Comparison of ENCODE assay signal across 8 cellular contexts in genomic region chr10:118594392-118595063, GRCh38. TPM values are rescaled to one million over a fixed set of nuclear protein-coding genes. Genes with fewer than 3 reads are reported as not detected.
DNase-seq lines count a peak whose midpoint lies in the region; ATAC-seq and TF ChIP-seq lines count a peak whose summit lies in the region.

No MANE protein-coding gene starts in this region.

- H2BK20ac ChIP-seq in H9 (ENCODE audit: low read depth, low read length, poor library complexity, severe bottlenecking) = no peak overlapping the region

- peak overlapping the region in 1 of 2 experiments; percentile 90; a peak in 3 of 5 replicates for H3K4me3 Mint-ChIP-seq in H9
- no peak overlapping the region for H3K4me3 Mint-ChIP-seq in activated CD8-positive, alpha-beta memory T cell treated with anti-CD3 and anti-CD28 coated beads, Interleukin-2, amount 10 ng/mL, durations not matched to agents 7 days and 5 days

- peaks cover 65% of the 10 kb centered on the region for H3K27me3 Mint-ChIP-seq in H9 (ENCODE audit: low read depth)
- peaks cover 60% of the 10 kb centered on the region for H3K27me3 Mint-ChIP-seq in activated CD8-positive, alpha-beta memory T cell treated with anti-CD3 and anti-CD28 coated beads, Interleukin-2, amount 10 ng/mL, durations not matched to agents 7 days and 5 days

- no peak overlapping the region for H3K27ac Mint-ChIP-seq in H9
- no peak overlapping the region for H3K27ac Mint-ChIP-seq in activated CD8-positive, alpha-beta memory T cell treated with anti-CD3 and anti-CD28 coated beads, Interleukin-2, amount 10 ng/mL, durations not matched to agents 7 days and 5 days

- peaks cover 15% of the 10 kb centered on the region for H3K23me2 ChIP-seq in H9 (ENCODE audit: insufficient read length, low read depth, low read length, poor library complexity, severe bottlenecking)

- H3K18ac ChIP-seq in H9 (ENCODE audit: insufficient read length, low read depth, low read length) = no peak overlapping the region
- H3K18ac ChIP-seq in trophoblast cell (ENCODE audit: low read length) = no peak overlapping the region

- no peak overlapping the region for H3K4ac ChIP-seq in H9 (ENCODE audit: low read depth, low read length)
- H3K4ac ChIP-seq in trophoblast cell (ENCODE audit: low read depth, low read length) = no peak overlapping the region

- H3K27ac ChIP-seq in H9 (ENCODE audit: insufficient read length, low read depth, low read length) (no peak overlapping the region), trophoblast cell (ENCODE audit: low read depth, low read length) (no peak overlapping the region)

- H4K5ac ChIP-seq in H9 (ENCODE audit: insufficient read length, low read depth, low read length) = no peak overlapping the region

- TF ChIP-seq CTCF in H9 (conservative IDR thresholded peaks at IDR 0.05) = peak; percentile 85
- TF ChIP-seq CTCF in foreskin fibroblast (IDR thresholded peaks at IDR 0.05; ENCODE audit: low read depth, low read length) = no peak

- H3K9ac ChIP-seq in H9 (ENCODE audit: extremely low read depth, insufficient read length, low read length) = no peak overlapping the region
- H3K9ac ChIP-seq in trophoblast cell (ENCODE audit: low read length) = no peak overlapping the region

- H4K91ac ChIP-seq in H9 (ENCODE audit: insufficient read length, low read depth, low read length) (no peak overlapping the region), trophoblast cell (ENCODE audit: low read depth, low read length) (no peak overlapping the region)

- H4K12ac ChIP-seq in trophoblast cell (ENCODE audit: low read depth, low read length) = no peak overlapping the region

- DNase-seq in H9 (peak; percentile 97), foreskin fibroblast (peak; percentile 10 to 64), trophoblast cell (peak; percentile 16 to 48), middle frontal gyrus (ENCODE audit: extremely low spot score, low spot score) (no peak)
- no peak for DNase-seq in activated CD8-positive, alpha-beta memory T cell treated with anti-CD3 and anti-CD28 coated beads, Interleukin-2, amount 10 ng/mL, durations not matched to agents 7 days and 5 days

- WGBS in H9 (ENCODE audit: extremely low coverage, insufficient read length, low lambda C conversion rate) = no CpG with 5 or more reads among the region's 70 CpGs
- WGBS in trophoblast cell (ENCODE audit: extremely low coverage, insufficient coverage, insufficient read length) = no CpG with 5 or more reads among the region's 70 CpGs

- H2AK5ac ChIP-seq in H9 (ENCODE audit: insufficient read length, low read length) (no peak overlapping the region), trophoblast cell (ENCODE audit: low read length) (no peak overlapping the region)

- H2AFZ ChIP-seq in H9 (ENCODE audit: low read length) (no peak overlapping the region), trophoblast cell (ENCODE audit: insufficient read depth, low read length, poor library complexity) (no peak overlapping the region)

- H2BK12ac ChIP-seq in H9 (ENCODE audit: insufficient read length, low read depth, low read length) = no peak overlapping the region
- no peak overlapping the region for H2BK12ac ChIP-seq in trophoblast cell (ENCODE audit: low read length)

- H2BK5ac ChIP-seq in H9 (ENCODE audit: insufficient read length, low read length) (no peak overlapping the region), trophoblast cell (ENCODE audit: low read depth, low read length, poor library complexity) (no peak overlapping the region)

- no peaks in the 10 kb centered on the region for H3K4me1 ChIP-seq in H9 (ENCODE audit: insufficient read depth, low read length)
- peaks cover 0 to 3% of the 10 kb centered on the region in 2 experiments for H3K4me1 ChIP-seq in trophoblast cell (ENCODE audit: control insufficient read depth in 1 of 2, insufficient read depth in 2 of 2, low read length in 2 of 2)

- H2BK120ac ChIP-seq in H9 (ENCODE audit: low read depth, low read length, poor library complexity, severe bottlenecking) (no peak overlapping the region), trophoblast cell (ENCODE audit: insufficient read depth, low read length, poor library complexity) (no peak overlapping the region)

- peaks cover 16% of the 10 kb centered on the region; the same call in 1 of the 2 replicates for H3K27me3 ChIP-seq in H9 (ENCODE audit: insufficient read depth, low read length)
- peaks cover 27% of the 10 kb centered on the region for H3K27me3 ChIP-seq in trophoblast cell (ENCODE audit: insufficient read depth, low read length)

- H3K9me3 ChIP-seq in H9 (ENCODE audit: control insufficient read depth, low read depth, low read length) (no peaks in the 10 kb centered on the region), trophoblast cell (ENCODE audit: insufficient read depth, low read depth, low read length) (peaks cover 15% of the 10 kb centered on the region)

- no peak overlapping the region for H3T11ph ChIP-seq in H9 (ENCODE audit: low read length)

- H3K23ac ChIP-seq in H9 (ENCODE audit: insufficient read length, low read depth, low read length) = no peak overlapping the region
- H3K23ac ChIP-seq in trophoblast cell (ENCODE audit: low read length) = no peak overlapping the region

- H4K8ac ChIP-seq in H9 (replicated peaks; ENCODE audit: insufficient read length, low read depth, low read length) (no peak overlapping the region), trophoblast cell (ENCODE audit: low read depth, low read length) (no peak overlapping the region)

- H3K36me3 Mint-ChIP-seq in H9 (ENCODE audit: insufficient read depth in 1 of 3, low read depth in 3 of 3) = no peaks in the 10 kb centered on the region; a peak in 1 of 7 replicates
- H3K36me3 Mint-ChIP-seq in activated CD8-positive, alpha-beta memory T cell treated with anti-CD3 and anti-CD28 coated beads, Interleukin-2, amount 10 ng/mL, durations not matched to agents 7 days and 5 days = peaks cover 8% of the 10 kb centered on the region

- no peaks in the 10 kb centered on the region for H3K79me2 ChIP-seq in H9 (ENCODE audit: insufficient read depth, low read length)
- no peaks in the 10 kb centered on the region for H3K79me2 ChIP-seq in trophoblast cell (ENCODE audit: control insufficient read depth, insufficient read depth, low read length, poor library complexity)

- CTCF ChIA-PET in activated CD8-positive, alpha-beta memory T cell treated with anti-CD3 and anti-CD28 coated beads, Interleukin-2, amount 10 ng/mL, durations not matched to agents 7 days and 5 days (lab: Charles Lee) = interaction anchor here (0.7 to 2.6 kb wide), 3 partner anchors 25 to 125 kb away, joined by 3 to 8 read pairs (median 6); no protein-coding TSS in a partner anchor

- H3K14ac ChIP-seq in H9 (ENCODE audit: insufficient read depth, low read length) (no peak overlapping the region), trophoblast cell (ENCODE audit: low read length) (no peak overlapping the region)

- H3K9me3 Mint-ChIP-seq in H9 = no peaks in the 10 kb centered on the region
- peaks cover 3% of the 10 kb centered on the region for H3K9me3 Mint-ChIP-seq in activated CD8-positive, alpha-beta memory T cell treated with anti-CD3 and anti-CD28 coated beads, Interleukin-2, amount 10 ng/mL, durations not matched to agents 7 days and 5 days (ENCODE audit: low read depth)

- H3K4me3 ChIP-seq in foreskin fibroblast (ENCODE audit: low read depth in 1 of 2, low read length in 2 of 2) (no peak overlapping the region), trophoblast cell (ENCODE audit: low read depth, low read length) (no peak overlapping the region)

- H3K56ac ChIP-seq in H9 (ENCODE audit: insufficient read length, low read depth, low read length) = no peak overlapping the region

- H4K20me1 ChIP-seq in H9 (ENCODE audit: control insufficient read depth, insufficient read depth, insufficient read length) = no peaks in the 10 kb centered on the region

- H3K79me1 ChIP-seq in H9 (ENCODE audit: insufficient read depth, low read depth, low read length, poor library complexity, severe bottlenecking) (no peaks in the 10 kb centered on the region), trophoblast cell (ENCODE audit: low read length) (no peaks in the 10 kb centered on the region)

- H3K4me1 Mint-ChIP-seq in H9 = peaks cover 19 to 22% of the 10 kb centered on the region in 2 experiments
- H3K4me1 Mint-ChIP-seq in activated CD8-positive, alpha-beta memory T cell treated with anti-CD3 and anti-CD28 coated beads, Interleukin-2, amount 10 ng/mL, durations not matched to agents 7 days and 5 days = no peaks in the 10 kb centered on the region

- no peak overlapping the region for H2BK15ac ChIP-seq in H9 (ENCODE audit: low read depth, low read length)

- H3K36me3 ChIP-seq in trophoblast cell (ENCODE audit: control insufficient read depth in 1 of 2, insufficient read depth in 2 of 2, low read length in 2 of 2) = no peaks in the 10 kb centered on the region

- ATAC-seq in activated CD8-positive, alpha-beta memory T cell treated with anti-CD3 and anti-CD28 coated beads, Interleukin-2, amount 10 ng/mL, durations not matched to agents 7 days and 5 days = peak; percentile 36
- no peak for ATAC-seq in GM18907 (IDR thresholded peaks at IDR 0.05; ENCODE audit: unreplicated experiment)
- ATAC-seq in HG02610 (IDR thresholded peaks at IDR 0.05; ENCODE audit: unreplicated experiment) = no peak
- ATAC-seq in GM21737 (IDR thresholded peaks at IDR 0.05; ENCODE audit: unreplicated experiment) = no peak

- H3K4me2 ChIP-seq in H9 (ENCODE audit: insufficient read depth, insufficient read length, low read length) (peak overlapping the region; percentile 75), trophoblast cell (ENCODE audit: low read length) (no peak overlapping the region)

RNA-seq across cellular contexts. Expression of gene PRLHR, which starts 0.9 kb away (rescaled TPM):
- total RNA-seq in H9 (2021) = not detected in 2 replicates
- not detected for total RNA-seq in activated CD8-positive, alpha-beta memory T cell treated with anti-CD3 and anti-CD28 coated beads, Interleukin-2, amount 10 ng/mL, durations not matched to agents 7 days and 5 days
- not detected in 2 replicates for polyA plus RNA-seq in trophoblast cell (2013)

Comparison
In these comparisons a context has a peak if more than half of its experiments do, and no peak if none do; other contexts are left out.
1. DNase-seq: peak in H9 (single experiment), foreskin fibroblast (2 of 2) and trophoblast cell (2 of 2); none in activated CD8-positive, alpha-beta memory T cell treated with anti-CD3 and anti-CD28 coated beads, Interleukin-2, amount 10 ng/mL, durations not matched to agents 7 days and 5 days (single experiment) and middle frontal gyrus (single experiment).